ENCODE assay signal across 20 cellular contexts in the genomic region with DNA sequence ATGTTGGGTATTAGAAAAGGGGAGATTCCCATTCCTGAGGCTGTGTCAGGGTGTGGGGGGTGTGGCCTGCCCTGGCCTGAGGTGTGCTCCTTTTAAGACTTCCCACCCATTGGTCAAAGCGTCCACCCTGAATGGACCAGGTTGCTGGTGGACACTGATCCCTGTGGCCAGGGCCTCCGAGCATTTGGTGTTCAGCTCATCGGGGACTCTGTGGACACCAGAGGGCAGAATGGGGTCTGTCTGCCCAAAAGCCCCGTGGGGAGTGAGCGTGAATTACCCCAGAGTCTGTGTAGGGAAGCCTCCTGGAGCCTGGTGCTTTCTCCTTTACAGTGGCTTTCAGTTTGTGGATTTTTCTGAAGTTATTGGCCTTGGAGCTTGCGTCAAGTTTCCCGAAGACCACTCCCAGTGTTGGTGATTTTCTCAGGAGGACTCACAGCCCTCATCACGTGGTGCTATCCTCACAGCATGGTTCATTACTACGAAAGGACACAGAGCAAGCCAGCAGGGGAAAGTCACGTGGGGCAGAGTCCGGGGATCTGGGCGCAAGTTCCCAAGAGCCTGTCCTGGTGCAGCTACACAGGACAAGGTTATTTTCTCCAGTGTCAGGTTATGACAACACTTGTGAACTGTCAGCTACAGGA.
"Had no signal": no experiment of that assay in that cellular context is flagged by ENCODE, and none has a peak within 500 bp of the region (broad histone marks: within the 10 kb centered on the region; RNA-seq: fewer than 3 reads in every experiment).

No MANE protein-coding gene starts in this region.

- H3K4me1 ChIP-seq: breast epithelium, testis had no signal

- ATAC-seq: activated CD8-positive, alpha-beta T cell treated with anti-CD3 and anti-CD28 coated beads for 36 hours; activated T-cell treated with anti-CD3 and anti-CD28 coated beads, Interleukin-2, amount 50 U/mL, for 72 hours; stimulated activated naive CD8-positive, alpha-beta T cell treated with anti-CD3 and anti-CD28 coated beads, Interleukin-15, amount 100 ng/mL, for 72 hours; upper lobe of right lung had no signal

- H3K9me3 ChIP-seq: breast epithelium, heart left ventricle, left ventricle myocardium inferior, ovary, testis, upper lobe of right lung had no signal

- H3K4me3 ChIP-seq: breast epithelium, heart left ventricle, left ventricle myocardium inferior, ovary, testis, upper lobe of right lung had no signal

- H3K27me3 ChIP-seq: breast epithelium, ovary, testis, upper lobe of right lung had no signal

- H3K27ac ChIP-seq: breast epithelium, heart left ventricle, left ventricle myocardium inferior, ovary, testis, upper lobe of right lung, VCaP had no signal

- H3K36me3 ChIP-seq: breast epithelium, heart left ventricle, left ventricle myocardium inferior, ovary, upper lobe of right lung had no signal

- DNase-seq: activated CD4-positive, alpha-beta T cell treated with anti-CD3 and anti-CD28 coated beads for 4 hours; activated CD8-positive, alpha-beta memory T cell treated with anti-CD3 and anti-CD28 coated beads, Interleukin-2, amount 50 U/mL, for 4 hours; activated CD8-positive, alpha-beta T cell treated with anti-CD3 and anti-CD28 coated beads for 36 hours; activated gamma-delta T cell treated with Interleukin-2 at 50 U/mL for 16 hours; activated naive CD8-positive, alpha-beta T cell treated with anti-CD3 and anti-CD28 coated beads for 36 hours; activated T-cell treated with anti-CD3 and anti-CD28 coated beads, Interleukin-2, amount 50 U/mL, for 72 hours; effector CD4-positive, alpha-beta T cell; heart left ventricle; islet precursor cell; left ventricle myocardium inferior; mesenchymal stem cell; nephron progenitor cell; ovary; stimulated activated CD4-positive, alpha-beta T cell treated with anti-CD3 and anti-CD28 coated beads, Interleukin-4, amount 100 ng/mL, for 4 hours; stimulated activated naive CD8-positive, alpha-beta T cell treated with anti-CD3 and anti-CD28 coated beads, Interleukin-15, amount 100 ng/mL, for 72 hours; T1000; testis; upper lobe of right lung had no signal
